In genomic region chr5:57298985-57299491, GRCh38 we compare ENCODE assay signal across 8 cellular contexts.
DNase-seq lines count a peak whose midpoint lies in the region; ATAC-seq and FAIRE-seq lines count a peak whose summit lies in the region.

No MANE protein-coding gene starts in this region.

- no peaks in the 10 kb centered on the region for H3K27me3 Mint-ChIP-seq in CD4-positive, alpha-beta memory T cell
- peaks cover 8% of the 10 kb centered on the region for H3K27me3 Mint-ChIP-seq in central memory CD8-positive, alpha-beta T cell

- H3K9me3 Mint-ChIP-seq in CD4-positive, alpha-beta memory T cell, result no peaks in the 10 kb centered on the region
- no peaks in the 10 kb centered on the region for H3K9me3 Mint-ChIP-seq in central memory CD8-positive, alpha-beta T cell

- no peaks in the 10 kb centered on the region for H3K36me3 Mint-ChIP-seq in CD4-positive, alpha-beta memory T cell
- H3K36me3 Mint-ChIP-seq in central memory CD8-positive, alpha-beta T cell (ENCODE audit: insufficient read depth), result no peaks in the 10 kb centered on the region

- peak overlapping the region; percentile 23 for H3K27ac ChIP-seq in CD4-positive, alpha-beta memory T cell (ENCODE audit: low read depth, low read length)

- H3K27ac Mint-ChIP-seq in CD4-positive, alpha-beta memory T cell, result peak overlapping the region; percentile 15 to 90 (median 68)
- peak overlapping the region; percentile 76 for H3K27ac Mint-ChIP-seq in central memory CD8-positive, alpha-beta T cell (ENCODE audit: low read depth)

- H3K4me1 ChIP-seq in CD4-positive, alpha-beta memory T cell (ENCODE audit: insufficient read depth, low read length), result peaks cover 6% of the 10 kb centered on the region

- peaks cover 9 to 26% (median 18%) of the 10 kb centered on the region in 4 donors for H3K4me1 Mint-ChIP-seq in CD4-positive, alpha-beta memory T cell
- peaks cover 10% of the 10 kb centered on the region for H3K4me1 Mint-ChIP-seq in central memory CD8-positive, alpha-beta T cell

- peak; percentile 47 for FAIRE-seq in TTC549 (lab: Jason Lieb, UNC)

- peak overlapping the region; percentile 12 to 14 for H3K4me3 ChIP-seq in CD4-positive, alpha-beta memory T cell (ENCODE audit: low read length in 2 of 2)

- H3K4me3 Mint-ChIP-seq in CD4-positive, alpha-beta memory T cell, result peak overlapping the region; percentile 69 to 87 (median 80)
- peak overlapping the region; percentile 63 for H3K4me3 Mint-ChIP-seq in central memory CD8-positive, alpha-beta T cell

- POLR2A ChIA-PET in CD4-positive, alpha-beta memory T cell (lab: Charles Lee; ENCODE audit: partially characterized antibody), result interaction anchor here (2.0 to 3.7 kb wide), 2 partner anchors 1160 to 1162 kb away, joined by 6 to 34 read pairs; no protein-coding TSS in a partner anchor

- ATAC-seq in GM21423 (IDR thresholded peaks at IDR 0.05; ENCODE audit: unreplicated experiment) (peak; percentile 37), GM18519 (IDR thresholded peaks at IDR 0.05; ENCODE audit: low FRiP score, unreplicated experiment) (no peak)
- ATAC-seq in central memory CD8-positive, alpha-beta T cell (replicated peaks; ENCODE audit: extremely low read depth, poor library complexity, severe bottlenecking), result peak; percentile 63

- no peaks in the 10 kb centered on the region for H3K36me3 ChIP-seq in CD4-positive, alpha-beta memory T cell (ENCODE audit: insufficient read depth, low read length)

- CTCF ChIA-PET in CD4-positive, alpha-beta memory T cell (lab: Charles Lee; ENCODE audit: partially characterized antibody), result interaction anchor here (0.7 to 4.6 kb wide), 17 partner anchors 13 to 1168 kb away, joined by 3 to 176 read pairs (median 5); partner anchors contain the start of gene PLK2

- DNase-seq in CD4-positive, alpha-beta memory T cell, result peak; percentile 53 to 77 (median 75)
- DNase-seq in NCI-H187 (lab: John Stamatoyannopoulos, UW), result peak; percentile 51 to 62
- peak; percentile 14 to 32 for DNase-seq in central memory CD8-positive, alpha-beta T cell (ENCODE audit: low spot score in 2 of 2)
- peak; percentile 83 for DNase-seq in kidney tubule cell (ENCODE audit: low spot score)
- peak; percentile 21 for DNase-seq in stimulated activated CD4-positive, alpha-beta T cell treated with anti-CD3 and anti-CD28 coated beads, Interleukin-2, amount 100 ng/mL, for 4 hours (ENCODE audit: low read depth)

- intact Hi-C loops in CD4-positive, alpha-beta memory T cell (cut with micrococcal nuclease), result loop anchor here (1.0 to 5.0 kb wide), 4 partner anchors 200 to 1161 kb away; partner anchors contain the start of gene PLK2

- H3K9me3 ChIP-seq in CD4-positive, alpha-beta memory T cell (ENCODE audit: control insufficient read depth in 1 of 2, low read length in 2 of 2), result no peaks in the 10 kb centered on the region

- no peaks in the 10 kb centered on the region for H3K27me3 ChIP-seq in CD4-positive, alpha-beta memory T cell (ENCODE audit: insufficient read depth, low read length)

Comparison
In these comparisons a context has a peak if more than half of its experiments do, and no peak if none do; other contexts are left out.
1. DNase-seq: peak in every context shown above with its lines; median percentile 83 in kidney tubule cell; 75 in CD4-positive, alpha-beta memory T cell; 56 in NCI-H187; 23 in central memory CD8-positive, alpha-beta T cell; 21 in stimulated activated CD4-positive, alpha-beta T cell treated with anti-CD3 and anti-CD28 coated beads, Interleukin-2, amount 100 ng/mL, for 4 hours.